ENCODE assay signal across 9 cellular contexts in the genomic region with DNA sequence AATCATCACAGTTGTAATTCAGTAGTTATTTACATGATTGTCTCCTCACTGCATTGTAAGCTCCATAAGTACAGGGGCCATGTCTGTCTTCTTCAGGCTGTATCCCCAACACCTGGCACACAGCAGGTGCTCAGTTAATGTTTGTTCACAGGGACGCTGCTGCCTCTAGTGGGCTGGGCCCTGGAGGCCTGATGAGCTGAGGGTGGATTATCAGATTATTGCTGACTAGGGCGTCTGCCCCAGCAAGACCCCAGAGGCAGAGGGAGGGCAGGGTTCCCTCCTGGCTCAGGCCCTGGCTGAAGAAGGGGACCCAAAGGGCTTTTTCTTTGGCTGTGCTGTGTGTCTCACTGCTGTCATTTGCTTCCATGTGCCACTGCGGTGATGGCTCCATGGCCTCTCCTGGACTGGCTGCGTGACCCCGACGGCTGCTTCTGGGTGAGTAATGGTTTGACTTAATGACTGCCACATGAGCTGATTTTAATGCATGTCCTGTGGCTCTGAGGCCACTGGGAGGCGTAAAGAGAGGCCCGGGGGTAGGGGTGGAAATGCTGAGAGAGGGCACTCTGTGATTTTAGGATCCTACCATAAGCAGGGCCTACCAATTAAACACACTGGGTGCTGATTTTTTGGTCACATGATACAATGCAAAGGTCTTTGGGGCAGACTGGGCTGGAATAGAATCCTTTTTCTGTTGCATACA. TPM values are rescaled to one million over a fixed set of nuclear protein-coding genes. Genes with fewer than 3 reads are reported as not detected.
DNase-seq lines count a peak whose midpoint lies in the region; ATAC-seq, FAIRE-seq and TF ChIP-seq lines count a peak whose summit lies in the region.
"Had no signal": no experiment of that assay in that cellular context is flagged by ENCODE, and none has a peak within 500 bp of the region (broad histone marks: within the 10 kb centered on the region; RNA-seq: fewer than 3 reads in every experiment).

No MANE protein-coding gene starts in this region.

- peaks cover 6% of the 10 kb centered on the region for H3K36me3 Mint-ChIP-seq in activated naive CD8-positive, alpha-beta T cell treated with anti-CD3 and anti-CD28 coated beads, Interleukin-2, amount 10 ng/mL, durations not matched to agents 7 days and 5 days
- peaks cover 2% of the 10 kb centered on the region for H3K36me3 Mint-ChIP-seq in activated naive CD8-positive, alpha-beta T cell treated with anti-CD3 and anti-CD28 coated beads for 36 hours
- H3K36me3 Mint-ChIP-seq in stimulated activated memory B cell treated with anti-CD40 and anti-IgM and Interleukin-4, amounts not matched to agents 10 μg/mL and 1 μg/mL and 100 μg/mL, for 72 hours = peaks cover 27% of the 10 kb centered on the region

- H3F3A ChIP-seq in PC-3 (ENCODE audit: low read length, unreplicated experiment) = no peaks in the 10 kb centered on the region

- H3K36me3 ChIP-seq in PC-3 (ENCODE audit: low read depth, low read length) = no peaks in the 10 kb centered on the region

- no peaks in the 10 kb centered on the region for H3K4me1 ChIP-seq in PC-3 (ENCODE audit: insufficient read depth, low read length)

- POLR2A ChIA-PET in activated naive CD8-positive, alpha-beta T cell treated with anti-CD3 and anti-CD28 coated beads, Interleukin-2, amount 10 ng/mL, durations not matched to agents 7 days and 5 days (lab: Charles Lee) = interaction anchor here (0.6 to 1.2 kb wide), 2 partner anchors 19 to 21 kb away, joined by 3 read pairs; partner anchors contain the start of gene EPB41
- POLR2A ChIA-PET in PC-3 (lab: Charles Lee; ENCODE audit: unreplicated experiment) = no interaction called here

- FAIRE-seq in urothelium cell line (lab: Jason Lieb, UNC) = no peak

- H3K9me2 ChIP-seq in PC-3 (replicated peaks; ENCODE audit: low read length) = no peaks in the 10 kb centered on the region

- H3K27me3 ChIP-seq in PC-3 (ENCODE audit: low read length) = no peaks in the 10 kb centered on the region

- no peak overlapping the region for H3K9ac ChIP-seq in PC-3 (ENCODE audit: low read length)

- H3K4me3 ChIP-seq in PC-3 (ENCODE audit: low read length) = no peak overlapping the region

- intact Hi-C loops in PC-3 (cut with micrococcal nuclease) = no loop called here

- no peaks in the 10 kb centered on the region for H3K9me3 ChIP-seq in PC-3 (ENCODE audit: low read length)

- ATAC-seq in activated naive CD8-positive, alpha-beta T cell treated with anti-CD3 and anti-CD28 coated beads, Interleukin-2, amount 10 ng/mL, durations not matched to agents 7 days and 5 days (ENCODE audit: low read depth) = peak; percentile 25
- ATAC-seq in PC-3 (peak; percentile 43; the same call in 1 of the 2 replicates), HG03432 (IDR thresholded peaks at IDR 0.05; ENCODE audit: unreplicated experiment) (no peak)
- no peak for ATAC-seq in stimulated activated memory B cell treated with anti-CD40 and anti-IgM and Interleukin-4, amounts not matched to agents 10 μg/mL and 1 μg/mL and 100 μg/mL, for 72 hours

- H3K9me3 Mint-ChIP-seq in activated naive CD8-positive, alpha-beta T cell treated with anti-CD3 and anti-CD28 coated beads, Interleukin-2, amount 10 ng/mL, durations not matched to agents 7 days and 5 days = no peaks in the 10 kb centered on the region
- H3K9me3 Mint-ChIP-seq in activated naive CD8-positive, alpha-beta T cell treated with anti-CD3 and anti-CD28 coated beads for 36 hours = no peaks in the 10 kb centered on the region
- H3K9me3 Mint-ChIP-seq in stimulated activated memory B cell treated with anti-CD40 and anti-IgM and Interleukin-4, amounts not matched to agents 10 μg/mL and 1 μg/mL and 100 μg/mL, for 72 hours = no peaks in the 10 kb centered on the region

- DNase-seq in activated naive CD8-positive, alpha-beta T cell treated with anti-CD3 and anti-CD28 coated beads, Interleukin-2, amount 10 ng/mL, durations not matched to agents 7 days and 5 days = no peak
- DNase-seq in activated naive CD8-positive, alpha-beta T cell treated with anti-CD3 and anti-CD28 coated beads for 36 hours = no peak
- DNase-seq in PC-3 = peak; percentile 31
- peak; percentile 59 for DNase-seq in epidermal melanocyte (ENCODE audit: insufficient read length, low spot score)
- peak; percentile 28 for DNase-seq in urothelium cell line (ENCODE audit: low spot score)
- DNase-seq in HT-29 (ENCODE audit: low spot score) = no peak
- DNase-seq: GDM1 had no signal

- peak; percentile 57 for TF ChIP-seq CTCF in PC-3 (conservative IDR thresholded peaks at IDR 0.05; ENCODE audit: low read depth, low read length)

- no peaks in the 10 kb centered on the region for H4K20me1 ChIP-seq in PC-3 (ENCODE audit: low read length)

- no peaks in the 10 kb centered on the region for H3K79me2 ChIP-seq in PC-3 (ENCODE audit: low read length)

- no peak overlapping the region for H3K27ac Mint-ChIP-seq in activated naive CD8-positive, alpha-beta T cell treated with anti-CD3 and anti-CD28 coated beads, Interleukin-2, amount 10 ng/mL, durations not matched to agents 7 days and 5 days
- H3K27ac Mint-ChIP-seq in activated naive CD8-positive, alpha-beta T cell treated with anti-CD3 and anti-CD28 coated beads for 36 hours = no peak overlapping the region
- H3K27ac Mint-ChIP-seq in stimulated activated memory B cell treated with anti-CD40 and anti-IgM and Interleukin-4, amounts not matched to agents 10 μg/mL and 1 μg/mL and 100 μg/mL, for 72 hours = no peak overlapping the region

- no TSS peak for BruUV-seq in PC-3 (replicated peaks; lab: Mats Ljungman, UMichigan)

- H3K4me3 Mint-ChIP-seq in activated naive CD8-positive, alpha-beta T cell treated with anti-CD3 and anti-CD28 coated beads, Interleukin-2, amount 10 ng/mL, durations not matched to agents 7 days and 5 days = no peak overlapping the region
- no peak overlapping the region for H3K4me3 Mint-ChIP-seq in activated naive CD8-positive, alpha-beta T cell treated with anti-CD3 and anti-CD28 coated beads for 36 hours
- no peak overlapping the region for H3K4me3 Mint-ChIP-seq in stimulated activated memory B cell treated with anti-CD40 and anti-IgM and Interleukin-4, amounts not matched to agents 10 μg/mL and 1 μg/mL and 100 μg/mL, for 72 hours

- CTCF ChIA-PET in PC-3 (lab: Charles Lee) = interaction anchor here (0.7 to 1.4 kb wide), 2 partner anchors 140 to 227 kb away, joined by 3 to 4 read pairs; no protein-coding TSS in a partner anchor

- H3K27me3 Mint-ChIP-seq in activated naive CD8-positive, alpha-beta T cell treated with anti-CD3 and anti-CD28 coated beads, Interleukin-2, amount 10 ng/mL, durations not matched to agents 7 days and 5 days = no peaks in the 10 kb centered on the region
- no peaks in the 10 kb centered on the region for H3K27me3 Mint-ChIP-seq in activated naive CD8-positive, alpha-beta T cell treated with anti-CD3 and anti-CD28 coated beads for 36 hours
- no peaks in the 10 kb centered on the region for H3K27me3 Mint-ChIP-seq in stimulated activated memory B cell treated with anti-CD40 and anti-IgM and Interleukin-4, amounts not matched to agents 10 μg/mL and 1 μg/mL and 100 μg/mL, for 72 hours

- H3K4me1 Mint-ChIP-seq in activated naive CD8-positive, alpha-beta T cell treated with anti-CD3 and anti-CD28 coated beads, Interleukin-2, amount 10 ng/mL, durations not matched to agents 7 days and 5 days = peaks cover 9% of the 10 kb centered on the region
- H3K4me1 Mint-ChIP-seq in activated naive CD8-positive, alpha-beta T cell treated with anti-CD3 and anti-CD28 coated beads for 36 hours = peaks cover 19% of the 10 kb centered on the region
- H3K4me1 Mint-ChIP-seq in stimulated activated memory B cell treated with anti-CD40 and anti-IgM and Interleukin-4, amounts not matched to agents 10 μg/mL and 1 μg/mL and 100 μg/mL, for 72 hours = peaks cover 78% of the 10 kb centered on the region

- H3K4me2 ChIP-seq in PC-3 (ENCODE audit: low read length) = no peak overlapping the region

- H3K27ac ChIP-seq in PC-3 (ENCODE audit: low read length) = no peak overlapping the region

- H2AFZ ChIP-seq in PC-3 (ENCODE audit: low read length) = no peak overlapping the region

RNA-seq across cellular contexts. Expression of gene EPB41, which starts 20.8 kb away (rescaled TPM):
- total RNA-seq in activated naive CD8-positive, alpha-beta T cell treated with anti-CD3 and anti-CD28 coated beads, Interleukin-2, amount 10 ng/mL, durations not matched to agents 7 days and 5 days = 100 to 1,000 TPM; 162 to 170 TPM
- 10 to 100 TPM; 77.1 to 86.7 TPM for total RNA-seq in activated naive CD8-positive, alpha-beta T cell treated with anti-CD3 and anti-CD28 coated beads for 36 hours
- 41.5 and 44.9 TPM in 2 replicates for total RNA-seq in PC-3 (2014; rRNA removed)
- 35.2 and 36.4 TPM in 2 replicates for total RNA-seq in HT-29 (2014; rRNA removed; shearing (Covaris generic))

Comparison
In these comparisons a context has a peak if more than half of its experiments do, and no peak if none do; other contexts are left out.
1. ATAC-seq: peak in activated naive CD8-positive, alpha-beta T cell treated with anti-CD3 and anti-CD28 coated beads, Interleukin-2, amount 10 ng/mL, durations not matched to agents 7 days and 5 days (single experiment) and PC-3 (single experiment); none in HG03432 (single experiment) and stimulated activated memory B cell treated with anti-CD40 and anti-IgM and Interleukin-4, amounts not matched to agents 10 μg/mL and 1 μg/mL and 100 μg/mL, for 72 hours (single experiment).
2. DNase-seq: peak in PC-3 (single experiment), epidermal melanocyte (single experiment) and urothelium cell line (single experiment); none in activated naive CD8-positive, alpha-beta T cell treated with anti-CD3 and anti-CD28 coated beads, Interleukin-2, amount 10 ng/mL, durations not matched to agents 7 days and 5 days (single experiment), activated naive CD8-positive, alpha-beta T cell treated with anti-CD3 and anti-CD28 coated beads for 36 hours (single experiment) and HT-29 (single experiment).